15 cellular contexts compared by ENCODE assay signal in genomic region chr1:189597083-189597482, GRCh38.
DNase-seq lines count a peak whose midpoint lies in the region; ATAC-seq and TF ChIP-seq lines count a peak whose summit lies in the region.
"Had no signal": no experiment of that assay in that cellular context is flagged by ENCODE, and none has a peak within 500 bp of the region (broad histone marks: within the 10 kb centered on the region; RNA-seq: fewer than 3 reads in every experiment).

No MANE protein-coding gene starts in this region.

- H3K36me3 ChIP-seq in A673 (ENCODE audit: insufficient read depth, low read length, poor library complexity, severe bottlenecking) (no peaks in the 10 kb centered on the region), heart left ventricle (no peaks in the 10 kb centered on the region)

- H3K9me3 ChIP-seq in A673 (ENCODE audit: low read depth, low read length, poor library complexity, severe bottlenecking): no peaks in the 10 kb centered on the region
- H3K9me3 ChIP-seq in heart left ventricle: peaks cover 0 to 6% (median 0%) of the 10 kb centered on the region in 12 donors

- WGBS in heart left ventricle, 4 donors: 32 to 42% (median 39%) methylated on average over 3 of the region's 3 CpGs

- BruUV-seq in A673 (replicated peaks; lab: Mats Ljungman, UMichigan): no TSS peak

- H3K27ac ChIP-seq in A673 (ENCODE audit: low read depth, low read length, poor library complexity, severe bottlenecking) (no peak overlapping the region), heart left ventricle (no peak overlapping the region)

- DNase-seq in A673 (ENCODE audit: low spot score) (peak; percentile 57), NCI-H1105 (lab: John Stamatoyannopoulos, UW) (peak; percentile 97), NCI-H2196 (lab: John Stamatoyannopoulos, UW; ENCODE audit: unreplicated experiment) (peak; percentile 85), SHP77 treated with DMSO at 0.1 percent for 48 hours (lab: John Stamatoyannopoulos, UW) (peak; percentile 60), SKM-1 (lab: John Stamatoyannopoulos, UW; ENCODE audit: unreplicated experiment) (no peak), NCI-H2171 treated with DMSO at 0.1 percent for 48 hours (lab: John Stamatoyannopoulos, UW) (no peak), heart left ventricle (no peak)
- DNase-seq: activated CD4-positive, alpha-beta memory T cell treated with anti-CD3 and anti-CD28 coated beads for 36 hours; activated naive CD8-positive, alpha-beta T cell treated with anti-CD3 and anti-CD28 coated beads, Interleukin-2, amount 50 U/mL, for 24 hours; activated T-cell treated with anti-CD3 and anti-CD28 coated beads, Interleukin-2, amount 50 U/mL, for 48 hours; glutamatergic neuron; natural killer cell; NCI-H2171; stimulated activated naive CD4-positive, alpha-beta T cell had no signal

- CTCF ChIA-PET in A673 (lab: Charles Lee): no interaction called here

- no peak for TF ChIP-seq POLR2A in heart left ventricle (IDR thresholded peaks at IDR 0.05)

- H3K4me1 ChIP-seq in A673 (ENCODE audit: insufficient read depth, low read length, poor library complexity, severe bottlenecking): peaks cover 6% of the 10 kb centered on the region
- no peaks in the 10 kb centered on the region for H3K4me1 ChIP-seq in heart left ventricle

- intact Hi-C loops in A673 (cut with micrococcal nuclease; ENCODE audit: unreplicated experiment) (no loop called here), heart left ventricle (cut with DNase I) (no loop called here)

- H3K4me3 ChIP-seq in A673 (ENCODE audit: low read depth, low read length, poor library complexity, severe bottlenecking): no peak overlapping the region
- no peak overlapping the region for H3K4me3 ChIP-seq in heart left ventricle

- no peak for ATAC-seq in GM21360 (IDR thresholded peaks at IDR 0.05; ENCODE audit: unreplicated experiment)
- ATAC-seq in heart left ventricle: no peak
- ATAC-seq: activated naive CD8-positive, alpha-beta T cell treated with anti-CD3 and anti-CD28 coated beads, Interleukin-2, amount 50 U/mL, for 24 hours; natural killer cell had no signal

- POLR2A ChIA-PET in A673 (lab: Charles Lee; ENCODE audit: low non-redundant PET): no interaction called here

- no peaks in the 10 kb centered on the region for H3K27me3 ChIP-seq in A673 (replicated peaks; ENCODE audit: insufficient read depth, low read depth, low read length, poor library complexity)
- H3K27me3 ChIP-seq in heart left ventricle: no peaks in the 10 kb centered on the region

- TF ChIP-seq CTCF in A673 (conservative IDR thresholded peaks at IDR 0.05; ENCODE audit: low read depth, low read length) (no peak), heart left ventricle (IDR thresholded peaks at IDR 0.05) (no peak)

Comparison
In these comparisons a context has a peak if more than half of its experiments do, and no peak if none do; other contexts are left out.
1. DNase-seq: peak in A673 (single experiment), NCI-H1105 (single experiment), NCI-H2196 (single experiment) and SHP77 treated with DMSO at 0.1 percent for 48 hours (single experiment); none in SKM-1 (single experiment), NCI-H2171 treated with DMSO at 0.1 percent for 48 hours (single experiment) and heart left ventricle (0 of 5).